20 cellular contexts compared by ENCODE assay signal in the genomic region with DNA sequence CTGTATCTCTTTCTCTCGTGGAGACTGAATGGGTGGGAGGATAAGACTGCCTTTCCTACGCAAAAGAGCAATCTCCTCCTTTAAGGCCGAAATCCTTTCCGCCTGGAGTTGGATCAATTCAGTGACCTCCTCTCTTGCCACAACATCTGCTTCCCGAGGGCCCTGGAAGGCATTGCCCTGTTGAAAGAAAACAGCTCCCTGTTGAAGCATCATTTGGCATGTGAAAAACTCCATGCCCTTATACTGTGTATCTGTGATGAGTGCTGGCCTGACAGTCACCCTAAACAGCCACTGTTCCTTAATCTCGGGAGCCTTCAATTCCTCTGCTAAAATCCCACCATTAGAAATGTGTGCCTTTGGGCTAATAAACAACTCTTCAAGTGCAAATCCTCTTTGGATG.
DNase-seq lines count a peak whose midpoint lies in the region; ATAC-seq and TF ChIP-seq lines count a peak whose summit lies in the region.
"Had no signal": no experiment of that assay in that cellular context is flagged by ENCODE, and none has a peak within 500 bp of the region (broad histone marks: within the 10 kb centered on the region; RNA-seq: fewer than 3 reads in every experiment).

No MANE protein-coding gene starts in this region.

- no peaks in the 10 kb centered on the region for H3K23me2 ChIP-seq in H9 (ENCODE audit: insufficient read length, low read depth, low read length, poor library complexity, severe bottlenecking)

- H3K79me1 ChIP-seq in H9 (ENCODE audit: insufficient read depth, low read depth, low read length, poor library complexity, severe bottlenecking), result no peaks in the 10 kb centered on the region

- WGBS in mesodermal cell (ENCODE audit: insufficient coverage in 2 of 2), 2 experiments, result 87 to 92% methylated on average over 4 to 5 of the region's 6 CpGs
- WGBS in H9 (ENCODE audit: extremely low coverage, insufficient read length, low lambda C conversion rate), result no CpG with 5 or more reads among the region's 6 CpGs

- H4K91ac ChIP-seq in H9 (ENCODE audit: insufficient read length, low read depth, low read length), result no peak overlapping the region

- TF ChIP-seq CTCF in H9 (conservative IDR thresholded peaks at IDR 0.05), result no peak

- H3K79me2 ChIP-seq in H9 (ENCODE audit: insufficient read depth, low read length), result no peaks in the 10 kb centered on the region

- H3K4me1 Mint-ChIP-seq in H9, result peaks cover 2 to 3% of the 10 kb centered on the region in 2 experiments; a peak in 2 of 4 replicates

- no peak overlapping the region for H2BK120ac ChIP-seq in H9 (ENCODE audit: low read depth, low read length, poor library complexity, severe bottlenecking)

- no peak overlapping the region for H3K23ac ChIP-seq in H9 (ENCODE audit: insufficient read length, low read depth, low read length)

- no peaks in the 10 kb centered on the region for H3K36me3 ChIP-seq in mesodermal cell (ENCODE audit: control insufficient read depth, insufficient read depth, low read length)

- no peak overlapping the region for H3K14ac ChIP-seq in H9 (ENCODE audit: insufficient read depth, low read length)

- no peak overlapping the region for H2BK12ac ChIP-seq in H9 (ENCODE audit: insufficient read length, low read depth, low read length)

- no peaks in the 10 kb centered on the region for H4K20me1 ChIP-seq in H9 (ENCODE audit: control insufficient read depth, insufficient read depth, insufficient read length)

- H3K4me2 ChIP-seq in H9 (ENCODE audit: insufficient read depth, insufficient read length, low read length), result no peak overlapping the region
- H3K4me2 ChIP-seq: PC-9 had no signal

- DNase-seq in Caki2 (ENCODE audit: low read depth) (peak; percentile 4), sciatic nerve (ENCODE audit: low spot score) (no peak), H9 (no peak), SHP77 treated with DMSO at 0.1 percent for 48 hours (lab: John Stamatoyannopoulos, UW) (no peak), SHP77 (lab: John Stamatoyannopoulos, UW) (no peak)
- DNase-seq: AML-193, Caco-2, KBM-7, MV-4-11, NCI-H1417 treated with DMSO at 0.1 percent for 48 hours, NCI-H2029, NCI-H2171 treated with DMSO at 0.1 percent for 48 hours, NCI-H446 treated with DMSO at 0.1 percent for 48 hours, NCI-H748 treated with DMSO at 0.1 percent for 48 hours, PC-9 had no signal

- ATAC-seq in SK-N-SH treated with all-trans-retinoic acid at 6 μM for 48 hours (peak; percentile 52; the same call in 2 of the 3 replicates), sciatic nerve (peak; percentile 11), HG03097 (IDR thresholded peaks at IDR 0.05; ENCODE audit: low FRiP score, unreplicated experiment) (no peak)
- ATAC-seq: HCT116 had no signal

- no peak overlapping the region for H3K4me3 Mint-ChIP-seq in H9
- H3K4me3 Mint-ChIP-seq: CD14-positive monocyte had no signal

- intact Hi-C loops in sciatic nerve (cut with DNase I), result no loop called here

- H3K4me3 ChIP-seq in mesodermal cell (ENCODE audit: extremely low read depth, insufficient read depth, low read length, poor library complexity, severe bottlenecking), result no peak overlapping the region
- H3K4me3 ChIP-seq: PC-9 had no signal

- no peak overlapping the region for H4K5ac ChIP-seq in H9 (ENCODE audit: insufficient read length, low read depth, low read length)

- H3K9me3 ChIP-seq in mesodermal cell (ENCODE audit: control insufficient read depth, low read length) (no peaks in the 10 kb centered on the region), H9 (ENCODE audit: control insufficient read depth, low read depth, low read length) (no peaks in the 10 kb centered on the region)
- H3K9me3 ChIP-seq: Caco-2 had no signal

- H3K9ac ChIP-seq in H9 (ENCODE audit: extremely low read depth, insufficient read length, low read length), result no peak overlapping the region

- H3K18ac ChIP-seq in H9 (ENCODE audit: insufficient read length, low read depth, low read length), result no peak overlapping the region

- H4K8ac ChIP-seq in H9 (replicated peaks; ENCODE audit: insufficient read length, low read depth, low read length), result no peak overlapping the region

- H3K27me3 ChIP-seq in H9 (ENCODE audit: insufficient read depth, low read length), result no peaks in the 10 kb centered on the region

- H3T11ph ChIP-seq in H9 (ENCODE audit: low read length), result no peak overlapping the region

- in situ Hi-C loops in Caki2 (cut with HindIII; ENCODE audit: low pct_unique_long_range_greater_than_20kb, low sequenced_read_pairs), result no loop called here

- no peaks in the 10 kb centered on the region for H3K9me3 Mint-ChIP-seq in H9
- H3K9me3 Mint-ChIP-seq: CD14-positive monocyte had no signal

- no peak overlapping the region for H2BK5ac ChIP-seq in H9 (ENCODE audit: insufficient read length, low read length)

- H3K4ac ChIP-seq in H9 (ENCODE audit: low read depth, low read length), result no peak overlapping the region

- no peak overlapping the region for H3K56ac ChIP-seq in H9 (ENCODE audit: insufficient read length, low read depth, low read length)

- H2BK20ac ChIP-seq in H9 (ENCODE audit: low read depth, low read length, poor library complexity, severe bottlenecking), result no peak overlapping the region

- no peak overlapping the region for H2BK15ac ChIP-seq in H9 (ENCODE audit: low read depth, low read length)

- H3K36me3 Mint-ChIP-seq in H9 (ENCODE audit: insufficient read depth in 1 of 3, low read depth in 3 of 3), result no peaks in the 10 kb centered on the region
- H3K36me3 Mint-ChIP-seq: CD14-positive monocyte had no signal

- no peak overlapping the region for H2AK5ac ChIP-seq in H9 (ENCODE audit: insufficient read length, low read length)

- peaks cover 1% of the 10 kb centered on the region; the same call in 1 of the 2 replicates for H3K27me3 Mint-ChIP-seq in H9 (ENCODE audit: low read depth)

- no peak overlapping the region for H2AFZ ChIP-seq in H9 (ENCODE audit: low read length)
- H2AFZ ChIP-seq: PC-9 had no signal

- H3K27ac ChIP-seq in mesodermal cell (ENCODE audit: low read depth, low read length, severe bottlenecking), result peak overlapping the region; percentile 69
- H3K27ac ChIP-seq in H9 (ENCODE audit: insufficient read length, low read depth, low read length), result no peak overlapping the region
- H3K27ac ChIP-seq: PC-9 had no signal

- no peak overlapping the region; a peak in 1 of 7 replicates for H3K27ac Mint-ChIP-seq in H9
- H3K27ac Mint-ChIP-seq: CD14-positive monocyte had no signal

- H3K4me1 ChIP-seq in mesodermal cell (ENCODE audit: control insufficient read depth, insufficient read depth, low read length, poor library complexity, severe bottlenecking) (peaks cover 10% of the 10 kb centered on the region), H9 (ENCODE audit: insufficient read depth, low read length) (no peaks in the 10 kb centered on the region)
- H3K4me1 ChIP-seq: Caco-2 had no signal

TF ChIP-seq in SK-N-SH treated with all-trans-retinoic acid at 6 μM for 48 hours, 23 proteins besides CTCF, POLR2A, EP300 and RAD21 (continues in another document):
- TF ChIP-seq ZFP3 (CRISPR knock-in tag; IDR thresholded peaks at IDR 0.05) (no peak), BACH2 (CRISPR knock-in tag; IDR thresholded peaks at IDR 0.05; ENCODE audit: borderline replicate concordance) (no peak), GLIS3 (CRISPR knock-in tag; IDR thresholded peaks at IDR 0.05) (no peak), ZC3H10 (CRISPR knock-in tag; IDR thresholded peaks at IDR 0.05) (no peak), RARB (CRISPR knock-in tag; IDR thresholded peaks at IDR 0.05) (no peak), ZNF8 (CRISPR knock-in tag; IDR thresholded peaks at IDR 0.05) (no peak), SNAI2 (CRISPR knock-in tag; IDR thresholded peaks at IDR 0.05) (no peak), ESRRG (CRISPR knock-in tag; IDR thresholded peaks at IDR 0.05) (no peak), ZNF565 (CRISPR knock-in tag; conservative IDR thresholded peaks at IDR 0.05; ENCODE audit: low read depth) (no peak), CSDC2 (CRISPR knock-in tag; IDR thresholded peaks at IDR 0.05) (no peak), ZNF70 (CRISPR knock-in tag; IDR thresholded peaks at IDR 0.05) (no peak), ARNTL (CRISPR knock-in tag; IDR thresholded peaks at IDR 0.05; ENCODE audit: borderline replicate concordance, low read depth) (no peak)
- TF ChIP-seq, protein P1, sequence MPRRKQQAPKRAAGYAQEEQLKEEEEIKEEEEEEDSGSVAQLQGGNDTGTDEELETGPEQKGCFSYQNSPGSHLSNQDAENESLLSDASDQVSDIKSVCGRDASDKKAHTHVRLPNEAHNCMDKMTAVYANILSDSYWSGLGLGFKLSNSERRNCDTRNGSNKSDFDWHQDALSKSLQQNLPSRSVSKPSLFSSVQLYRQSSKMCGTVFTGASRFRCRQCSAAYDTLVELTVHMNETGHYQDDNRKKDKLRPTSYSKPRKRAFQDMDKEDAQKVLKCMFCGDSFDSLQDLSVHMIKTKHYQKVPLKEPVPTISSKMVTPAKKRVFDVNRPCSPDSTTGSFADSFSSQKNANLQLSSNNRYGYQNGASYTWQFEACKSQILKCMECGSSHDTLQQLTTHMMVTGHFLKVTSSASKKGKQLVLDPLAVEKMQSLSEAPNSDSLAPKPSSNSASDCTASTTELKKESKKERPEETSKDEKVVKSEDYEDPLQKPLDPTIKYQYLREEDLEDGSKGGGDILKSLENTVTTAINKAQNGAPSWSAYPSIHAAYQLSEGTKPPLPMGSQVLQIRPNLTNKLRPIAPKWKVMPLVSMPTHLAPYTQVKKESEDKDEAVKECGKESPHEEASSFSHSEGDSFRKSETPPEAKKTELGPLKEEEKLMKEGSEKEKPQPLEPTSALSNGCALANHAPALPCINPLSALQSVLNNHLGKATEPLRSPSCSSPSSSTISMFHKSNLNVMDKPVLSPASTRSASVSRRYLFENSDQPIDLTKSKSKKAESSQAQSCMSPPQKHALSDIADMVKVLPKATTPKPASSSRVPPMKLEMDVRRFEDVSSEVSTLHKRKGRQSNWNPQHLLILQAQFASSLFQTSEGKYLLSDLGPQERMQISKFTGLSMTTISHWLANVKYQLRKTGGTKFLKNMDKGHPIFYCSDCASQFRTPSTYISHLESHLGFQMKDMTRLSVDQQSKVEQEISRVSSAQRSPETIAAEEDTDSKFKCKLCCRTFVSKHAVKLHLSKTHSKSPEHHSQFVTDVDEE (CRISPR knock-in tag; IDR thresholded peaks at IDR 0.05), result no peak
- TF ChIP-seq, protein P2, sequence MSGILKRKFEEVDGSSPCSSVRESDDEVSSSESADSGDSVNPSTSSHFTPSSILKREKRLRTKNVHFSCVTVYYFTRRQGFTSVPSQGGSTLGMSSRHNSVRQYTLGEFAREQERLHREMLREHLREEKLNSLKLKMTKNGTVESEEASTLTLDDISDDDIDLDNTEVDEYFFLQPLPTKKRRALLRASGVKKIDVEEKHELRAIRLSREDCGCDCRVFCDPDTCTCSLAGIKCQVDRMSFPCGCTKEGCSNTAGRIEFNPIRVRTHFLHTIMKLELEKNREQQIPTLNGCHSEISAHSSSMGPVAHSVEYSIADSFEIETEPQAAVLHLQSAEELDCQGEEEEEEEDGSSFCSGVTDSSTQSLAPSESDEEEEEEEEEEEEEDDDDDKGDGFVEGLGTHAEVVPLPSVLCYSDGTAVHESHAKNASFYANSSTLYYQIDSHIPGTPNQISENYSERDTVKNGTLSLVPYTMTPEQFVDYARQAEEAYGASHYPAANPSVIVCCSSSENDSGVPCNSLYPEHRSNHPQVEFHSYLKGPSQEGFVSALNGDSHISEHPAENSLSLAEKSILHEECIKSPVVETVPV (CRISPR knock-in tag; IDR thresholded peaks at IDR 0.05), result no peak
